ENCODE assay signal across 1 cellular context in genomic region chr5:178627259-178627598, GRCh38.
TF ChIP-seq lines count a peak whose summit lies in the region.

No MANE protein-coding gene starts in this region.

TF ChIP-seq in SK-N-SH, 30 proteins besides CTCF, POLR2A, EP300 and RAD21 (continued from another document):
- TF ChIP-seq REST (IDR thresholded peaks at IDR 0.05; ENCODE audit: low read depth, low read length) (no peak), NFIC (IDR thresholded peaks at IDR 0.05; ENCODE audit: borderline replicate concordance) (no peak), USF1 (IDR thresholded peaks at IDR 0.05; ENCODE audit: borderline replicate concordance, low read depth) (no peak), RXRA (IDR thresholded peaks at IDR 0.05; ENCODE audit: borderline replicate concordance, low read depth) (no peak), POLR2AphosphoS5 (IDR thresholded peaks at IDR 0.05; ENCODE audit: low read depth, low read length) (no peak), FOXM1 (IDR thresholded peaks at IDR 0.05; ENCODE audit: low read depth) (no peak)
